Comparison of ENCODE assay signal across 19 cellular contexts in the genomic region with DNA sequence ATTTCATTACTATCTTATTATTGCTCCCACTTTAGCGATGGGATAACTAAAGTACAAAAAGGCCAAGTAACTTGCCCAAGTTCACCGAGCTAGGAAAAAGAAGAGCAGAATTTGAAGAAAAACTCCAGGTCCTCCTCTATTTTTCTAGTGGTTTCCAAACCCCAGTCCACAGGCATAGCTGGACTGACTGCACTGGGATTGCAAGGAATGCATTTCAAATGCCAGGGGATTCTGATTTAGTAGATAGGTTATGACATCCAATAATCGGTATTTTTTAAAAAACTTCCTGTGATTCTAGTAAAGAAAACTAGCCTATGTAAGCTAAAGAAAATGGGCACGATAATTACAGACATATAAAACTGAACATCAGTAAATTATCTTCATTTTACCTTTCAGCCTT.
"Had no signal": no experiment of that assay in that cellular context is flagged by ENCODE, and none has a peak within 500 bp of the region (broad histone marks: within the 10 kb centered on the region; RNA-seq: fewer than 3 reads in every experiment).

No MANE protein-coding gene starts in this region.

- H3K27ac Mint-ChIP-seq: activated CD4-positive, alpha-beta memory T cell treated with anti-CD3 and anti-CD28 coated beads for 36 hours; activated CD4-positive, alpha-beta T cell treated with anti-CD3 and anti-CD28 coated beads for 36 hours; naive thymus-derived CD4-positive, alpha-beta T cell had no signal

- H3K36me3 Mint-ChIP-seq: activated CD4-positive, alpha-beta memory T cell treated with anti-CD3 and anti-CD28 coated beads for 36 hours; naive thymus-derived CD4-positive, alpha-beta T cell had no signal

- H3K4me1 ChIP-seq: body of pancreas, gastrocnemius medialis, lower lobe of right lung, transverse colon had no signal

- H3K4me3 Mint-ChIP-seq: activated CD4-positive, alpha-beta memory T cell treated with anti-CD3 and anti-CD28 coated beads for 36 hours; activated CD4-positive, alpha-beta T cell treated with anti-CD3 and anti-CD28 coated beads for 36 hours; activated T-cell treated with anti-CD3 and anti-CD28 coated beads, Interleukin-2, amount 50 U/mL, for 4 hours; central memory CD8-positive, alpha-beta T cell; naive thymus-derived CD4-positive, alpha-beta T cell had no signal

- H3K27ac ChIP-seq: body of pancreas, coronary artery, gastrocnemius medialis, heart left ventricle, lower lobe of right lung, neutrophil, transverse colon had no signal

- H3K4me1 Mint-ChIP-seq: activated CD4-positive, alpha-beta T cell treated with anti-CD3 and anti-CD28 coated beads for 36 hours; central memory CD8-positive, alpha-beta T cell had no signal

- H3K27me3 ChIP-seq: body of pancreas, gastrocnemius medialis, heart left ventricle, neutrophil, transverse colon had no signal

- DNase-seq: activated CD4-positive, alpha-beta memory T cell treated with anti-CD3 and anti-CD28 coated beads for 36 hours; activated effector memory CD4-positive, alpha-beta T cell treated with Interleukin-2 at 50 U/mL for 16 hours; activated naive CD4-positive, alpha-beta T cell treated with anti-CD3 and anti-CD28 coated beads, Interleukin-2, amount 50 U/mL, for 16 hours; activated T-cell treated with anti-CD3 and anti-CD28 coated beads, Interleukin-2, amount 50 U/mL, for 4 hours; effector CD4-positive, alpha-beta T cell; gastrocnemius medialis; heart left ventricle; lower lobe of right lung; posterior cingulate gyrus; stimulated activated naive CD8-positive, alpha-beta T cell treated with anti-CD3 and anti-CD28 coated beads, Interleukin-15, Interleukin-2, amounts not matched to agents 100 U/mL and 50 U/mL, for 24 hours; transverse colon had no signal

- H3K4me2 ChIP-seq: smooth muscle cell had no signal

- H3K4me3 ChIP-seq: body of pancreas, coronary artery, gastrocnemius medialis, heart left ventricle, lower lobe of right lung, mucosa of descending colon, smooth muscle cell, transverse colon had no signal

- H3K9me3 Mint-ChIP-seq: activated CD4-positive, alpha-beta memory T cell treated with anti-CD3 and anti-CD28 coated beads for 36 hours; activated T-cell treated with anti-CD3 and anti-CD28 coated beads, Interleukin-2, amount 50 U/mL, for 4 hours; central memory CD8-positive, alpha-beta T cell; naive thymus-derived CD4-positive, alpha-beta T cell had no signal

- H3K36me3 ChIP-seq: gastrocnemius medialis, heart left ventricle, lower lobe of right lung, neutrophil, transverse colon had no signal

- H3K9me3 ChIP-seq: body of pancreas, gastrocnemius medialis, heart left ventricle, lower lobe of right lung, mucosa of descending colon, neutrophil, transverse colon had no signal
